29 cellular contexts compared by ENCODE assay signal in genomic region chr6:147497472-147497871, GRCh38.
"Had no signal": no experiment of that assay in that cellular context is flagged by ENCODE, and none has a peak within 500 bp of the region (broad histone marks: within the 10 kb centered on the region; RNA-seq: fewer than 3 reads in every experiment).

No MANE protein-coding gene starts in this region.

- DNase-seq: stimulated activated CD4-positive, alpha-beta T cell treated with anti-CD3 and anti-CD28 coated beads, Interleukin-2, amount 100 ng/mL, for 48 hours; stimulated activated CD4-positive, alpha-beta T cell treated with anti-CD3 and anti-CD28 coated beads, Interleukin-4, amount 100 ng/mL, for 1 hour; stimulated activated CD4-positive, alpha-beta T cell treated with anti-CD3 and anti-CD28 coated beads, Interleukin-4, amount 100 ng/mL, for 24 hours; stimulated activated CD4-positive, alpha-beta T cell treated with anti-CD3 and anti-CD28 coated beads, Interleukin-4, amount 100 ng/mL, for 4 hours; stimulated activated CD8-positive, alpha-beta memory T cell treated with anti-CD3 and anti-CD28 coated beads, Interleukin-4, amount 100 ng/mL, for 48 hours; stimulated activated naive B cell treated with anti-CD40 and anti-IgM and Interleukin-4, amounts not matched to agents 10 μg/mL and 1 μg/mL and 100 μg/mL, for 72 hours; stimulated activated naive CD4-positive, alpha-beta T cell; stimulated activated naive CD4-positive, alpha-beta T cell treated with Interleukin-2 at 50 U/mL for 16 hours; stimulated activated naive CD8-positive, alpha-beta T cell treated with anti-CD3 and anti-CD28 coated beads, Interleukin-15, amount 100 ng/mL, for 72 hours; stimulated activated naive CD8-positive, alpha-beta T cell treated with anti-CD3 and anti-CD28 coated beads, Interleukin-15, Interleukin-2, amounts not matched to agents 100 U/mL and 50 U/mL, for 24 hours; stomach; substantia nigra; testis; thyroid gland; tibial artery; transverse colon; trophoblast cell; upper lobe of left lung; upper lobe of right lung; uterus had no signal

- H3K9me3 ChIP-seq: suprapubic skin, testis, thyroid gland, tibial artery, upper lobe of right lung, uterus, vagina had no signal

- ATAC-seq: stimulated activated effector memory CD8-positive, alpha-beta T cell treated with anti-CD3 and anti-CD28 coated beads, Interleukin-12 subunit alpha, Interleukin-12 subunit beta, amount 100 ng/mL, for 72 hours; stimulated activated memory B cell treated with anti-CD40 and anti-IgM and Interleukin-4, amounts not matched to agents 10 μg/mL and 1 μg/mL and 100 μg/mL, for 72 hours; stimulated activated naive B cell treated with anti-CD40 and anti-IgM and Interleukin-4, amounts not matched to agents 10 μg/mL and 1 μg/mL and 100 μg/mL, for 72 hours; stimulated activated naive CD8-positive, alpha-beta T cell treated with anti-CD3 and anti-CD28 coated beads, Interleukin-15, amount 100 ng/mL, for 72 hours; stimulated activated naive CD8-positive, alpha-beta T cell treated with anti-CD3 and anti-CD28 coated beads, Interleukin-15, Interleukin-2, amounts not matched to agents 100 U/mL and 50 U/mL, for 24 hours; upper lobe of right lung had no signal

- FAIRE-seq: urothelium cell line had no signal

- H3K4me1 ChIP-seq: stomach, suprapubic skin, testis, thyroid gland, tibial artery, tibial nerve, transverse colon, upper lobe of left lung, upper lobe of right lung, uterus, vagina had no signal

- H3K27me3 ChIP-seq: testis, thyroid gland, tibial nerve, upper lobe of left lung, uterus, vagina had no signal

- H3K36me3 Mint-ChIP-seq: stimulated activated effector memory CD8-positive, alpha-beta T cell treated with anti-CD3 and anti-CD28 coated beads, Interleukin-12 subunit alpha, Interleukin-12 subunit beta, amount 100 ng/mL, for 72 hours; stimulated activated memory B cell treated with anti-CD40 and anti-IgM and Interleukin-4, amounts not matched to agents 10 μg/mL and 1 μg/mL and 100 μg/mL, for 72 hours; stimulated activated naive B cell treated with anti-CD40 and anti-IgM and Interleukin-4, amounts not matched to agents 10 μg/mL and 1 μg/mL and 100 μg/mL, for 72 hours; type B pancreatic cell had no signal

- H3K36me3 ChIP-seq: stomach, suprapubic skin, thoracic aorta, thyroid gland, tibial artery, tibial nerve, transverse colon, upper lobe of left lung, upper lobe of right lung, uterus, vagina had no signal

- H3K4me1 Mint-ChIP-seq: stimulated activated effector memory CD8-positive, alpha-beta T cell treated with anti-CD3 and anti-CD28 coated beads, Interleukin-12 subunit alpha, Interleukin-12 subunit beta, amount 100 ng/mL, for 72 hours; stimulated activated memory B cell treated with anti-CD40 and anti-IgM and Interleukin-4, amounts not matched to agents 10 μg/mL and 1 μg/mL and 100 μg/mL, for 72 hours; stimulated activated naive B cell treated with anti-CD40 and anti-IgM and Interleukin-4, amounts not matched to agents 10 μg/mL and 1 μg/mL and 100 μg/mL, for 72 hours; stimulated activated naive CD8-positive, alpha-beta T cell treated with anti-CD3 and anti-CD28 coated beads, Interleukin-15, amount 100 ng/mL, for 72 hours had no signal

- H3K27ac ChIP-seq: stomach, suprapubic skin, testis, thoracic aorta, thyroid gland, tibial artery, tibial nerve, transverse colon, upper lobe of left lung, upper lobe of right lung, uterus, vagina had no signal

- H3K4me3 Mint-ChIP-seq: stimulated activated effector memory CD8-positive, alpha-beta T cell treated with anti-CD3 and anti-CD28 coated beads, Interleukin-12 subunit alpha, Interleukin-12 subunit beta, amount 100 ng/mL, for 72 hours; stimulated activated memory B cell treated with anti-CD40 and anti-IgM and Interleukin-4, amounts not matched to agents 10 μg/mL and 1 μg/mL and 100 μg/mL, for 72 hours; stimulated activated naive B cell treated with anti-CD40 and anti-IgM and Interleukin-4, amounts not matched to agents 10 μg/mL and 1 μg/mL and 100 μg/mL, for 72 hours; stimulated activated naive CD8-positive, alpha-beta T cell treated with anti-CD3 and anti-CD28 coated beads, Interleukin-15, amount 100 ng/mL, for 72 hours; stimulated activated naive CD8-positive, alpha-beta T cell treated with anti-CD3 and anti-CD28 coated beads, Interleukin-15, Interleukin-2, amounts not matched to agents 100 ng/mL and 50 ng/mL, for 24 hours; type B pancreatic cell had no signal

- H3K27ac Mint-ChIP-seq: stimulated activated effector memory CD8-positive, alpha-beta T cell treated with anti-CD3 and anti-CD28 coated beads, Interleukin-12 subunit alpha, Interleukin-12 subunit beta, amount 100 ng/mL, for 72 hours; stimulated activated memory B cell treated with anti-CD40 and anti-IgM and Interleukin-4, amounts not matched to agents 10 μg/mL and 1 μg/mL and 100 μg/mL, for 72 hours; stimulated activated naive B cell treated with anti-CD40 and anti-IgM and Interleukin-4, amounts not matched to agents 10 μg/mL and 1 μg/mL and 100 μg/mL, for 72 hours; stimulated activated naive CD8-positive, alpha-beta T cell treated with anti-CD3 and anti-CD28 coated beads, Interleukin-15, amount 100 ng/mL, for 72 hours; stimulated activated naive CD8-positive, alpha-beta T cell treated with anti-CD3 and anti-CD28 coated beads, Interleukin-15, Interleukin-2, amounts not matched to agents 100 ng/mL and 50 ng/mL, for 24 hours; type B pancreatic cell had no signal

- H3K9me3 Mint-ChIP-seq: stimulated activated naive CD8-positive, alpha-beta T cell treated with anti-CD3 and anti-CD28 coated beads, Interleukin-15, Interleukin-2, amounts not matched to agents 100 ng/mL and 50 ng/mL, for 24 hours; type B pancreatic cell had no signal

- H3K4me3 ChIP-seq: stomach, suprapubic skin, testis, thoracic aorta, thyroid gland, tibial artery, tibial nerve, transverse colon, upper lobe of left lung, upper lobe of right lung, uterus, vagina had no signal
